26 cellular contexts compared by ENCODE assay signal in the genomic region with DNA sequence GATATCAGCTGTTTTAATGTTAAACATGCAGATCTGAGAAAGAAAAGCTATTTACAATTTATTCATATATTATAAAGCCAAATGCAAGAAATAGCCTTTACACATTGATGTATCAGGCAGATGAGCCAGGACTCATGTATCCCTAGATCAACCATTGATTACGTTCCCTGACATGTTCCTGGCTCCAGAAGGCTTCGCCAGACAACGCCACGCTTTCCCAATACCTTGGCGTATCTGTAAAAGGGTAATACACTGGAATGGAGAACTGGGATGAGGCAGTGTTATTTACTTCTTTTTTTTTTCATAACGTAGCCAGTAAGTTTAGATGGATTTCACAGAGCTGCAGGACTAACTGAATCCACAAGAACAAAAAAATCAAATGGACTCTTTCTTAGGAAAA.
"Had no signal": no experiment of that assay in that cellular context is flagged by ENCODE, and none has a peak within 500 bp of the region (broad histone marks: within the 10 kb centered on the region; RNA-seq: fewer than 3 reads in every experiment).

No MANE protein-coding gene starts in this region.

- H3K27ac ChIP-seq: esophagus squamous epithelium, foreskin keratinocyte, heart right ventricle, left ventricle myocardium inferior, lower lobe of right lung, neural progenitor cell, parathyroid adenoma, prostate gland, spleen, thoracic aorta, transverse colon had no signal

- H3K27me3 ChIP-seq: esophagus squamous epithelium, foreskin keratinocyte, heart right ventricle, spleen, transverse colon had no signal

- DNase-seq: caudate nucleus; cerebellar nuclear complex; cortex of kidney; effector memory CD8-positive, alpha-beta T cell; erythroblast; esophagus squamous epithelium; foreskin keratinocyte; glutamatergic neuron; heart right ventricle; hippocampal formation; kidney glomerular epithelial cell; left colon; left ventricle myocardium inferior; lower lobe of right lung; natural killer cell; right cardiac atrium; spleen; stimulated activated CD4-positive, alpha-beta T cell treated with anti-CD3 and anti-CD28 coated beads, Interleukin-4, amount 100 ng/mL, for 4 hours; stimulated activated naive CD8-positive, alpha-beta T cell treated with anti-CD3 and anti-CD28 coated beads, Interleukin-15, Interleukin-2, amounts not matched to agents 100 U/mL and 50 U/mL, for 24 hours; transverse colon had no signal

- H3K36me3 ChIP-seq: esophagus squamous epithelium, heart right ventricle, left ventricle myocardium inferior, lower lobe of right lung, neural progenitor cell, prostate gland, spleen, thoracic aorta, transverse colon had no signal

- H3K79me2 ChIP-seq: parathyroid adenoma had no signal

- H3K9me3 ChIP-seq: esophagus squamous epithelium, heart right ventricle, left ventricle myocardium inferior, lower lobe of right lung, prostate gland, spleen, thoracic aorta, transverse colon had no signal

- H3K4me1 ChIP-seq: esophagus squamous epithelium, foreskin keratinocyte, heart right ventricle, left ventricle myocardium inferior, lower lobe of right lung, neural progenitor cell, parathyroid adenoma, prostate gland, spleen, transverse colon had no signal

- ATAC-seq: effector memory CD8-positive, alpha-beta T cell; foreskin keratinocyte; heart right ventricle; left colon; lower lobe of right lung; natural killer cell; right cardiac atrium; stimulated activated memory B cell treated with anti-CD40 and anti-IgM and Interleukin-4, amounts not matched to agents 10 μg/mL and 1 μg/mL and 100 μg/mL, for 72 hours; stimulated activated naive CD8-positive, alpha-beta T cell treated with anti-CD3 and anti-CD28 coated beads, Interleukin-15, Interleukin-2, amounts not matched to agents 100 U/mL and 50 U/mL, for 24 hours had no signal

- H3K4me3 ChIP-seq: esophagus squamous epithelium, heart right ventricle, left ventricle myocardium inferior, lower lobe of right lung, neural progenitor cell, prostate gland, skin epidermis, spleen, thoracic aorta, transverse colon had no signal

- H3K9ac ChIP-seq: neural progenitor cell, parathyroid adenoma had no signal

- H3K4me2 ChIP-seq: neural progenitor cell had no signal

- H2AFZ ChIP-seq: neural progenitor cell, parathyroid adenoma had no signal
